In the genomic region with DNA sequence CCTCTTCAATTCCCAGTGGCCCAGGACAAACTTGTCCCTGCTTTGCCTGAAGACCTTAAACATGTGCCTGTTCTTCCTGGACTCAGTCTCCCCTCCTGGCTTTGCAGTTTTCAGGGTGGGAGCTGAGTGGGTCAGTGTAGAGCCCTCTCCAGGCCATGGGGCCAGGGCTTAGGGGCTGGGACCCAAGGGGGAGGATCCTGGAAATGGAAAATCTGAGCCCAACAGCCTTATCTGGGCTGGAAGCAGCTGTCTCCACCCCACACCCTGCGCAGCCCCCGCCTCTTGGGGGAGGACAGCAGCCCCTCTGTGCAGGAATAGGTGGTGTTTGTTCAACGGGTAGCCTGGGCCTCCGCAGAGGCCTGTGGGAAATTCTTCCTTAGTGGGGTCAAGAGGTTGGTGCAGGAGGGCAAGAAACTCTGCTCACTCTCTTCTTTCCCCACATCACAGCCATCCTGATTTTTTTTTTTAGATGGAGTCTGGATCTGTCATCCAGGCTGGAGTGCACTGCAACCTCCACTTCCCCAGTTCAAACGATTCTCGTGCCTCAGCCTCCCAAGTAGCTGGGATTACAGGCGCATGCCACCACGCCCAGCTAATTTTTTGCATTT, we compare ENCODE assay signal across 1 cellular context.
TF ChIP-seq lines count a peak whose summit lies in the region.

No MANE protein-coding gene starts in this region.

TF ChIP-seq in H1, 55 proteins besides CTCF, POLR2A, EP300 and RAD21:
- no peak for TF ChIP-seq SAP30 (IDR thresholded peaks at IDR 0.05; ENCODE audit: insufficient read depth, insufficient replicate concordance, low read length)
- TF ChIP-seq BACH1 (IDR thresholded peaks at IDR 0.05; ENCODE audit: low read length) = no peak
- no peak for TF ChIP-seq RBBP5 (IDR thresholded peaks at IDR 0.05; ENCODE audit: borderline replicate concordance, low read depth, low read length)
